Comparison of ENCODE assay signal across 15 cellular contexts in the genomic region with DNA sequence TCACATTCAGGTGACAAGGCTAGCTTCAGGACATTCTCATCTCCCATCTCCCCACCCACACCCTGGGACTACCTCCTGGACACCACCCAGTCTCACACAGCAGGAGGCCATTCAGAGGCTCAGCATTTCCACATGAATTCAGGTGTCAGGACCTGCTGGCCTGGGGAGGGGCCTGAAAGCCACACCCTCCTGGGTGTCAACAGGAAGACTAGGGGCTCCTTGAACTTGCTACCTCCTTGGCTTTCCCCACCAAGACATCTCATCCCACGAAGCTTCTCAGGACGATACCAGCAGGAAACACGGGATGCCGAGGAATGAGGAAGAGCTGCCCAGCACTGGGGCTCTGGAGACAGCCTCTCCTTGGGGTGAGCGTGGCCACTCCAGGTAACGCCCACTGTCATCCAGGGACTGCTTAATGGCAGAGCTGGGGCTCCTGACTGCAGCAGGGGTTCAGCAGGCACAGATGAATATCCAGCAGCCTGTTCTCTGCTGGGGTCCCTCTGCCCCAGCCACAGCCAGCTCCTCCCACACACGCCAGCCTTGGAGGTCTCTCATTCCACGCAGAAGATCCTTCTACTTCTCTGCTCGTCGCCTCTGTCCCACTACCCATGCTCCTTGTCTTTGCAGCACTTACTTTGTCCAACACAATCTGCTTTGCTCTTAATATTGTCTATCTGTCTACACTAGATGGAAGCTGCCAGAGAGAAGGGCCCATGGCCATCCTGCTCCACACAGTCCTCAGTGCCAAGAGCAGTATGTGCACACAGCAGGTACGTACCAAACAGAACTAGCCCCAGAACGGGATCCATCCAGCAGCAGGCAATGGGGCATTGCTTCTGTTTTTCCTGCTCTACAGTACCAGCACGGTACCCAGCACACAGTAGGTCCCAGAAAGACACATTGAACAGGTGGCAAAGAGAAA.
DNase-seq lines count a peak whose midpoint lies in the region; ATAC-seq and TF ChIP-seq lines count a peak whose summit lies in the region.
"Had no signal": no experiment of that assay in that cellular context is flagged by ENCODE, and none has a peak within 500 bp of the region (broad histone marks: within the 10 kb centered on the region; RNA-seq: fewer than 3 reads in every experiment).

No MANE protein-coding gene starts in this region.

- no peaks in the 10 kb centered on the region for H3K9me3 ChIP-seq in tibial nerve
- H3K9me3 ChIP-seq: SJCRH30, uterus had no signal

- H3K27ac ChIP-seq in tibial nerve, result peak overlapping the region in 3 of 4 donors; percentile 32 to 91 (median 84)
- H3K27ac ChIP-seq: SJCRH30 had no signal

- no peaks in the 10 kb centered on the region for H3K27me3 ChIP-seq in tibial nerve
- H3K27me3 ChIP-seq: SJCRH30, uterus had no signal

- H3K27ac Mint-ChIP-seq in activated T-cell treated with anti-CD3 and anti-CD28 coated beads, Interleukin-2, amount 50 U/mL, for 72 hours, result peak overlapping the region; percentile 1
- H3K27ac Mint-ChIP-seq in memory B cell, result peak overlapping the region; percentile 67

- H3K4me3 ChIP-seq in tibial nerve, result no peak overlapping the region
- H3K4me3 ChIP-seq: SJCRH30, uterus had no signal

- peaks cover 0 to 13% (median 0%) of the 10 kb centered on the region in 3 donors for H3K36me3 ChIP-seq in tibial nerve
- H3K36me3 ChIP-seq: SJCRH30, uterus had no signal

- no peak for TF ChIP-seq EP300 in tibial nerve (IDR thresholded peaks at IDR 0.05)

- H3K4me1 ChIP-seq in tibial nerve, result peaks cover 0 to 96% (median 64%) of the 10 kb centered on the region in 4 donors
- H3K4me1 ChIP-seq: uterus had no signal

- H3K4me1 Mint-ChIP-seq in activated T-cell treated with anti-CD3 and anti-CD28 coated beads, Interleukin-2, amount 50 U/mL, for 72 hours (ENCODE audit: low read depth), result peaks cover 73% of the 10 kb centered on the region
- H3K4me1 Mint-ChIP-seq in activated T-cell treated with anti-CD3 and anti-CD28 coated beads, Interleukin-2, amount 50 U/mL, for 4 hours (ENCODE audit: low read depth), result peaks cover 92% of the 10 kb centered on the region
- H3K4me1 Mint-ChIP-seq in memory B cell, result peaks cover 71% of the 10 kb centered on the region

- TF ChIP-seq POLR2A in tibial nerve (IDR thresholded peaks at IDR 0.05), result no peak

- 83 to 89% methylated on average over 12 to 13 of the region's 13 CpGs for WGBS in tibial nerve, 2 donors

- ATAC-seq in activated T-cell treated with anti-CD3 and anti-CD28 coated beads, Interleukin-2, amount 50 U/mL, for 72 hours (replicated peaks in 1 of 2), result no peak
- no peak for ATAC-seq in activated T-cell treated with anti-CD3 and anti-CD28 coated beads, Interleukin-2, amount 50 U/mL, for 4 hours
- no peak for ATAC-seq in memory B cell (ENCODE audit: low read depth)
- ATAC-seq in HG02759 (IDR thresholded peaks at IDR 0.05; ENCODE audit: unreplicated experiment), result no peak
- ATAC-seq: HCT116 had no signal

- H3K9me3 Mint-ChIP-seq in activated T-cell treated with anti-CD3 and anti-CD28 coated beads, Interleukin-2, amount 50 U/mL, for 72 hours, result no peaks in the 10 kb centered on the region
- no peaks in the 10 kb centered on the region for H3K9me3 Mint-ChIP-seq in activated T-cell treated with anti-CD3 and anti-CD28 coated beads, Interleukin-2, amount 50 U/mL, for 4 hours
- no peaks in the 10 kb centered on the region for H3K9me3 Mint-ChIP-seq in memory B cell

- no peak for TF ChIP-seq CTCF in tibial nerve (IDR thresholded peaks at IDR 0.05)

- no peaks in the 10 kb centered on the region for H3K27me3 Mint-ChIP-seq in activated T-cell treated with anti-CD3 and anti-CD28 coated beads, Interleukin-2, amount 50 U/mL, for 72 hours (ENCODE audit: low read depth)
- H3K27me3 Mint-ChIP-seq in activated T-cell treated with anti-CD3 and anti-CD28 coated beads, Interleukin-2, amount 50 U/mL, for 4 hours (ENCODE audit: low read depth), result no peaks in the 10 kb centered on the region
- no peaks in the 10 kb centered on the region for H3K27me3 Mint-ChIP-seq in memory B cell

- DNase-seq in activated T-cell treated with anti-CD3 and anti-CD28 coated beads, Interleukin-2, amount 50 U/mL, for 72 hours, result no peak
- DNase-seq in activated T-cell treated with anti-CD3 and anti-CD28 coated beads, Interleukin-2, amount 50 U/mL, for 4 hours, result no peak
- DNase-seq in cerebellar cortex (ENCODE audit: low spot score) (peak; percentile 69), memory B cell (ENCODE audit: low spot score in 2 of 2) (no peak), tibial nerve (ENCODE audit: low spot score in 2 of 2) (no peak), hypothalamus (lab: John Stamatoyannopoulos, UW) (no peak), putamen (ENCODE audit: low spot score) (no peak)
- DNase-seq: activated effector memory CD4-positive, alpha-beta T cell treated with Interleukin-2 at 50 U/mL for 16 hours; DMS79; NCI-H1105 treated with DMSO at 0.1 percent for 48 hours; NCI-H526 treated with DMSO at 0.1 percent for 48 hours; SJCRH30; uterus had no signal

- H3K36me3 Mint-ChIP-seq in activated T-cell treated with anti-CD3 and anti-CD28 coated beads, Interleukin-2, amount 50 U/mL, for 72 hours (ENCODE audit: insufficient read depth in 2 of 2), result peaks cover 0 to 2% of the 10 kb centered on the region in 2 donors
- H3K36me3 Mint-ChIP-seq in activated T-cell treated with anti-CD3 and anti-CD28 coated beads, Interleukin-2, amount 50 U/mL, for 4 hours (ENCODE audit: insufficient read depth), result peaks cover 4% of the 10 kb centered on the region
- H3K36me3 Mint-ChIP-seq in memory B cell, result peaks cover 5% of the 10 kb centered on the region

- H3K4me3 Mint-ChIP-seq in activated T-cell treated with anti-CD3 and anti-CD28 coated beads, Interleukin-2, amount 50 U/mL, for 72 hours, result no peak overlapping the region
- no peak overlapping the region for H3K4me3 Mint-ChIP-seq in activated T-cell treated with anti-CD3 and anti-CD28 coated beads, Interleukin-2, amount 50 U/mL, for 4 hours
- no peak overlapping the region for H3K4me3 Mint-ChIP-seq in memory B cell
